Comparison of ENCODE assay signal across 16 cellular contexts in genomic region chr22:50161508-50162390, GRCh38.
"Had no signal": no experiment of that assay in that cellular context is flagged by ENCODE, and none has a peak within 500 bp of the region (broad histone marks: within the 10 kb centered on the region; RNA-seq: fewer than 3 reads in every experiment).

No MANE protein-coding gene starts in this region.

- H3K36me3 Mint-ChIP-seq: immature natural killer cell, naive B cell had no signal

- H3K27ac ChIP-seq: esophagus squamous epithelium, gastroesophageal sphincter, left ventricle myocardium inferior, tibial artery, upper lobe of right lung, vagina had no signal

- ATAC-seq: effector memory CD8-positive, alpha-beta T cell; gastroesophageal sphincter; stimulated activated naive CD8-positive, alpha-beta T cell treated with anti-CD3 and anti-CD28 coated beads, Interleukin-15, Interleukin-2, amounts not matched to agents 100 U/mL and 50 U/mL, for 24 hours; upper lobe of right lung had no signal

- H3K4me3 Mint-ChIP-seq: dendritic cell treated with granulocyte-macrophage colony-stimulating factor and Interleukin-4, amounts not matched to agents 40 ng/mL and 50 ng/mL, for 4 days; effector memory CD8-positive, alpha-beta T cell; immature natural killer cell; naive B cell; nephron had no signal

- H3K27ac Mint-ChIP-seq: dendritic cell treated with granulocyte-macrophage colony-stimulating factor and Interleukin-4, amounts not matched to agents 40 ng/mL and 50 ng/mL, for 4 days; effector memory CD8-positive, alpha-beta T cell; immature natural killer cell; nephron had no signal

- H3K9me3 ChIP-seq: esophagus squamous epithelium, gastroesophageal sphincter, left ventricle myocardium inferior, tibial artery, upper lobe of right lung, vagina had no signal

- H3K27me3 ChIP-seq: upper lobe of right lung, vagina had no signal

- H3K4me1 Mint-ChIP-seq: immature natural killer cell, naive B cell, nephron had no signal

- H3K9me3 Mint-ChIP-seq: dendritic cell treated with granulocyte-macrophage colony-stimulating factor and Interleukin-4, amounts not matched to agents 40 ng/mL and 50 ng/mL, for 4 days; effector memory CD8-positive, alpha-beta T cell; immature natural killer cell; naive B cell; nephron had no signal

- H3K4me3 ChIP-seq: esophagus squamous epithelium, gastroesophageal sphincter, left ventricle myocardium inferior, smooth muscle cell, tibial artery, upper lobe of right lung, vagina had no signal

- H3K4me1 ChIP-seq: gastroesophageal sphincter, left ventricle myocardium inferior, tibial artery, upper lobe of right lung, vagina had no signal

- H3K36me3 ChIP-seq: esophagus squamous epithelium, gastroesophageal sphincter, left ventricle myocardium inferior, tibial artery, upper lobe of right lung, vagina had no signal

- DNase-seq: effector memory CD8-positive, alpha-beta T cell; esophagus squamous epithelium; foreskin fibroblast; immature natural killer cell; left ventricle myocardium inferior; mesendoderm; naive B cell; stimulated activated CD4-positive, alpha-beta T cell treated with anti-CD3 and anti-CD28 coated beads, Interleukin-2, amount 100 ng/mL, for 48 hours; stimulated activated naive CD8-positive, alpha-beta T cell treated with anti-CD3 and anti-CD28 coated beads, Interleukin-15, Interleukin-2, amounts not matched to agents 100 U/mL and 50 U/mL, for 24 hours; tibial artery; upper lobe of right lung had no signal
